14 cellular contexts compared by ENCODE assay signal in genomic region chr18:63205791-63206252, GRCh38.
DNase-seq lines count a peak whose midpoint lies in the region; ATAC-seq and TF ChIP-seq lines count a peak whose summit lies in the region.
"Had no signal": no experiment of that assay in that cellular context is flagged by ENCODE, and none has a peak within 500 bp of the region (broad histone marks: within the 10 kb centered on the region; RNA-seq: fewer than 3 reads in every experiment).

No MANE protein-coding gene starts in this region.

- H3K4me3 Mint-ChIP-seq in CD4-positive, alpha-beta T cell = peak overlapping the region; percentile 68
- peak overlapping the region; percentile 81 for H3K4me3 Mint-ChIP-seq in activated naive CD8-positive, alpha-beta T cell treated with anti-CD3 and anti-CD28 coated beads, Interleukin-2, amount 50 U/mL, for 24 hours

- no peak for ATAC-seq in CD4-positive, alpha-beta T cell (ENCODE audit: poor library complexity)
- ATAC-seq in activated naive CD8-positive, alpha-beta T cell treated with anti-CD3 and anti-CD28 coated beads, Interleukin-2, amount 50 U/mL, for 24 hours = peak; percentile 49
- ATAC-seq in left cardiac atrium = no peak
- no peak for ATAC-seq in GM21390 (IDR thresholded peaks at IDR 0.05; ENCODE audit: unreplicated experiment)
- no peak for ATAC-seq in GM18511 (IDR thresholded peaks at IDR 0.05; ENCODE audit: unreplicated experiment)

- no peaks in the 10 kb centered on the region for H3K9me2 ChIP-seq in OCI-LY1 (ENCODE audit: low read depth, low read length)

- H3K27ac ChIP-seq in CD4-positive, alpha-beta T cell (ENCODE audit: low read depth, low read length) = no peak overlapping the region
- peak overlapping the region; percentile 23 for H3K27ac ChIP-seq in OCI-LY1 (ENCODE audit: low read depth, low read length, poor library complexity, severe bottlenecking)
- H3K27ac ChIP-seq: C4-2B, dorsolateral prefrontal cortex, right atrium auricular region had no signal

- H3K4me2 ChIP-seq in OCI-LY1 (ENCODE audit: low read length) = no peak overlapping the region

- H3K36me3 Mint-ChIP-seq in CD4-positive, alpha-beta T cell (ENCODE audit: low read depth) = no peaks in the 10 kb centered on the region
- peaks cover 21% of the 10 kb centered on the region for H3K36me3 Mint-ChIP-seq in activated naive CD8-positive, alpha-beta T cell treated with anti-CD3 and anti-CD28 coated beads, Interleukin-2, amount 50 U/mL, for 24 hours (ENCODE audit: low read depth)

- TF ChIP-seq CTCF in CD4-positive, alpha-beta T cell (IDR thresholded peaks at IDR 0.05) = no peak
- TF ChIP-seq CTCF in GM12864 (IDR thresholded peaks at IDR 0.05; ENCODE audit: low read depth, low read length, missing control alignments) = no peak
- no peak for TF ChIP-seq CTCF in OCI-LY1 (IDR thresholded peaks at IDR 0.05; ENCODE audit: low read length)

- no peaks in the 10 kb centered on the region for H3K27me3 Mint-ChIP-seq in CD4-positive, alpha-beta T cell
- H3K27me3 Mint-ChIP-seq in activated naive CD8-positive, alpha-beta T cell treated with anti-CD3 and anti-CD28 coated beads, Interleukin-2, amount 50 U/mL, for 24 hours = no peaks in the 10 kb centered on the region

- H3K4me3 ChIP-seq in GM12864 (ENCODE audit: low read depth, low read length) = peak overlapping the region; percentile 20; the same call in 1 of the 2 replicates
- no peak overlapping the region for H3K4me3 ChIP-seq in OCI-LY1 (ENCODE audit: low read depth, low read length, poor library complexity, severe bottlenecking)
- H3K4me3 ChIP-seq: dorsolateral prefrontal cortex, right atrium auricular region had no signal

- no peaks in the 10 kb centered on the region for H3K27me3 ChIP-seq in CD4-positive, alpha-beta T cell (ENCODE audit: control insufficient read depth, insufficient read depth, low read length)
- H3K27me3 ChIP-seq in OCI-LY1 (ENCODE audit: insufficient read depth, low read length) = no peaks in the 10 kb centered on the region
- H3K27me3 ChIP-seq: dorsolateral prefrontal cortex, right atrium auricular region had no signal

- H3K9me3 ChIP-seq in CD4-positive, alpha-beta T cell (ENCODE audit: control insufficient read depth, low read length) = no peaks in the 10 kb centered on the region
- no peaks in the 10 kb centered on the region for H3K9me3 ChIP-seq in OCI-LY1 (ENCODE audit: low read length)
- H3K9me3 ChIP-seq: right atrium auricular region had no signal

- no peaks in the 10 kb centered on the region for H3K9me3 Mint-ChIP-seq in CD4-positive, alpha-beta T cell
- no peaks in the 10 kb centered on the region for H3K9me3 Mint-ChIP-seq in activated naive CD8-positive, alpha-beta T cell treated with anti-CD3 and anti-CD28 coated beads, Interleukin-2, amount 50 U/mL, for 24 hours

- intact Hi-C loops in CD4-positive, alpha-beta T cell (cut with DNase I, micrococcal nuclease) = loop anchor here in 1 of 2 experiments (5.0 kb wide), 1 partner anchor 111 kb away; the partner anchor contains the start of gene BCL2
- intact Hi-C loops in left cardiac atrium (cut with DNase I) = no loop called here

- no peak overlapping the region for H3K9ac ChIP-seq in OCI-LY1 (ENCODE audit: low read length)

- peaks cover 53% of the 10 kb centered on the region for H3K79me2 ChIP-seq in OCI-LY1 (ENCODE audit: insufficient read depth, low read length)

- H3K27ac Mint-ChIP-seq in CD4-positive, alpha-beta T cell = peak overlapping the region; percentile 99
- H3K27ac Mint-ChIP-seq in activated naive CD8-positive, alpha-beta T cell treated with anti-CD3 and anti-CD28 coated beads, Interleukin-2, amount 50 U/mL, for 24 hours = peak overlapping the region; percentile 99

- H3K4me1 ChIP-seq in OCI-LY1 (ENCODE audit: insufficient read depth, low read length, severe bottlenecking) = peaks cover 61% of the 10 kb centered on the region

- CTCF ChIA-PET in CD4-positive, alpha-beta T cell (lab: Charles Lee) = interaction anchor here (1.1 to 1.3 kb wide), 3 partner anchors 19 to 112 kb away, joined by 3 to 4 read pairs (median 3); no protein-coding TSS in a partner anchor

- no peaks in the 10 kb centered on the region for H4K20me1 ChIP-seq in OCI-LY1 (ENCODE audit: insufficient read depth, low read length)

- POLR2A ChIA-PET in CD4-positive, alpha-beta T cell (lab: Charles Lee) = interaction anchor here (0.8 to 2.7 kb wide), 4 partner anchors 11 to 113 kb away, joined by 3 to 8 read pairs (median 4); no protein-coding TSS in a partner anchor

- H3K36me3 ChIP-seq in OCI-LY1 (ENCODE audit: insufficient read depth, low read length) = peaks cover 35% of the 10 kb centered on the region; the same call in 1 of the 2 replicates
- H3K36me3 ChIP-seq: right atrium auricular region had no signal

- H3K4me1 Mint-ChIP-seq in CD4-positive, alpha-beta T cell (ENCODE audit: low read depth) = peaks cover 91% of the 10 kb centered on the region
- H3K4me1 Mint-ChIP-seq in activated naive CD8-positive, alpha-beta T cell treated with anti-CD3 and anti-CD28 coated beads, Interleukin-2, amount 50 U/mL, for 24 hours = peaks cover 93% of the 10 kb centered on the region

- DNase-seq in CD4-positive, alpha-beta T cell = no peak
- DNase-seq in GM12864 (ENCODE audit: low read depth) (no peak), left cardiac atrium (no peak), NCI-H187 (lab: John Stamatoyannopoulos, UW) (no peak)
- no peak for DNase-seq in activated naive CD8-positive, alpha-beta T cell treated with anti-CD3 and anti-CD28 coated beads, Interleukin-2, amount 50 U/mL, for 24 hours
- DNase-seq: activated CD4-positive, alpha-beta T cell treated with anti-CD3 and anti-CD28 coated beads, Interleukin-2, amount 50 U/mL, for 48 hours; aorta; dorsolateral prefrontal cortex; NCI-H1048 had no signal

- no peak overlapping the region for H2AFZ ChIP-seq in OCI-LY1 (ENCODE audit: low read length)

- H3F3A ChIP-seq in OCI-LY1 (ENCODE audit: insufficient read depth, low read length) = no peaks in the 10 kb centered on the region
